Comparison of ENCODE assay signal across 11 cellular contexts in the genomic region with DNA sequence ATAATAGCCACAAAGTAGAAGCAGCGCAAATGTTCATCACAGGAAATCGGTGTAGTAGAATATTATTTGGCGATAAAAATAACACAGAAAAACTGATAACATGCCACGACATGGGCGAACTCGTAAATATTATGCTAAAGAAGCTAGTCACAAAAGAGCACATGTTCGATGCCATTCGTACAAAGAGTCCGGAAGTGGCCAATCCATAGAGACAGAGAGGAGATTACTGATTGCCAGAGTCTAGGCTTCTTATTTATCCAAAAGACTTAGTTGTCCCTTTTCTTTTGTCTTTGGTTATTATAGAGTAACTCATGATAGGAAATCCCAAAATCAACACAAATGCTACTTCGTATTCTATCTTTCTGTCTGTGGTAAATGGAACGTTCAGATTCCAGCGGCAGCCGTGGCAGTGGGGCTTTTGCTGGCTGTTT. TPM values are rescaled to one million over a fixed set of nuclear protein-coding genes. Genes with fewer than 3 reads are reported as not detected.
DNase-seq lines count a peak whose midpoint lies in the region; ATAC-seq and TF ChIP-seq lines count a peak whose summit lies in the region.
"Had no signal": no experiment of that assay in that cellular context is flagged by ENCODE, and none has a peak within 500 bp of the region (broad histone marks: within the 10 kb centered on the region; RNA-seq: fewer than 3 reads in every experiment).

No MANE protein-coding gene starts in this region.

- peak overlapping the region; percentile 56 for H3K27ac Mint-ChIP-seq in T-helper 1 cell treated with Interleukin-12 subunit alpha and Interleukin-12 subunit beta and Interleukin-4 antibody, amounts not matched to agents 30 μg/mL and 1 μg/mL, for 36 hours
- peak overlapping the region in 4 of 5 experiments; percentile 8 to 80 (median 50) for H3K27ac Mint-ChIP-seq in brain
- H3K27ac Mint-ChIP-seq in naive thymus-derived CD8-positive, alpha-beta T cell = peak overlapping the region; percentile 24 to 99 (median 88)

- no peak overlapping the region for H3K4me3 ChIP-seq in Panc1 (ENCODE audit: low read depth in 2 of 2, low read length in 2 of 2)
- H3K4me3 ChIP-seq: heart left ventricle had no signal

- no peaks in the 10 kb centered on the region; the same call in none of the 2 replicates for H3K36me3 ChIP-seq in Panc1 (ENCODE audit: control insufficient read depth, insufficient read depth, low read length)

- no peaks in the 10 kb centered on the region for H3K27me3 ChIP-seq in Panc1 (ENCODE audit: control insufficient read depth, insufficient read depth, low read length)
- H3K27me3 ChIP-seq: heart left ventricle had no signal

- in situ Hi-C loops in Panc1 (cut with HindIII; ENCODE audit: low pct_unique_long_range_greater_than_20kb, low sequenced_read_pairs) = no loop called here

- intact Hi-C loops in Panc1 (cut with micrococcal nuclease; ENCODE audit: unreplicated experiment) = no loop called here

- ATAC-seq in Panc1 (peak; percentile 59), HG03460 (IDR thresholded peaks at IDR 0.05; ENCODE audit: unreplicated experiment) (no peak)
- ATAC-seq in naive thymus-derived CD8-positive, alpha-beta T cell = no peak

- no TSS peak for BruUV-seq in Panc1 (replicated peaks; lab: Mats Ljungman, UMichigan)

- no peaks in the 10 kb centered on the region for H3K27me3 Mint-ChIP-seq in T-helper 1 cell treated with Interleukin-12 subunit alpha and Interleukin-12 subunit beta and Interleukin-4 antibody, amounts not matched to agents 30 μg/mL and 1 μg/mL, for 36 hours (ENCODE audit: low read depth)
- H3K27me3 Mint-ChIP-seq in brain = no peaks in the 10 kb centered on the region
- no peaks in the 10 kb centered on the region for H3K27me3 Mint-ChIP-seq in naive thymus-derived CD8-positive, alpha-beta T cell

- peaks cover 4% of the 10 kb centered on the region for H3K9me3 Mint-ChIP-seq in T-helper 1 cell treated with Interleukin-12 subunit alpha and Interleukin-12 subunit beta and Interleukin-4 antibody, amounts not matched to agents 30 μg/mL and 1 μg/mL, for 36 hours
- peaks cover 4 to 10% (median 9%) of the 10 kb centered on the region in 5 experiments for H3K9me3 Mint-ChIP-seq in brain
- peaks cover under 1 to 7% (median 5%) of the 10 kb centered on the region in 9 donors for H3K9me3 Mint-ChIP-seq in naive thymus-derived CD8-positive, alpha-beta T cell

- H3K4me3 Mint-ChIP-seq in T-helper 1 cell treated with Interleukin-12 subunit alpha and Interleukin-12 subunit beta and Interleukin-4 antibody, amounts not matched to agents 30 μg/mL and 1 μg/mL, for 36 hours = no peak overlapping the region
- H3K4me3 Mint-ChIP-seq in brain = no peak overlapping the region
- H3K4me3 Mint-ChIP-seq in naive thymus-derived CD8-positive, alpha-beta T cell = peak overlapping the region; percentile 20 to 84 (median 62)
- H3K4me3 Mint-ChIP-seq: CD14-positive monocyte had no signal

- POLR2A ChIA-PET in Panc1 (lab: Charles Lee) = no interaction called here
- POLR2A ChIA-PET in naive thymus-derived CD8-positive, alpha-beta T cell (lab: Charles Lee) = interaction anchor here (0.8 to 16.8 kb wide), 7 partner anchors 9 to 139 kb away, joined by 3 to 796 read pairs (median 3); partner anchors contain the start of genes KLHL22 and MED15

- H3K4me1 Mint-ChIP-seq in T-helper 1 cell treated with Interleukin-12 subunit alpha and Interleukin-12 subunit beta and Interleukin-4 antibody, amounts not matched to agents 30 μg/mL and 1 μg/mL, for 36 hours (ENCODE audit: low read depth) = peaks cover 56% of the 10 kb centered on the region
- H3K4me1 Mint-ChIP-seq in brain = no peaks in the 10 kb centered on the region
- peaks cover 34 to 82% (median 80%) of the 10 kb centered on the region in 4 donors for H3K4me1 Mint-ChIP-seq in naive thymus-derived CD8-positive, alpha-beta T cell

- no peaks in the 10 kb centered on the region for H3K9me3 ChIP-seq in Panc1 (ENCODE audit: control insufficient read depth, insufficient read depth, low read depth, low read length)

- no peak overlapping the region for H3K27ac ChIP-seq in Panc1 (ENCODE audit: low read length)
- H3K27ac ChIP-seq: heart left ventricle had no signal

- no peaks in the 10 kb centered on the region; the same call in 1 of the 2 replicates for H3K4me1 ChIP-seq in Panc1 (ENCODE audit: control insufficient read depth, insufficient read depth, low read length)

- TF ChIP-seq CTCF in Panc1 (IDR thresholded peaks at IDR 0.05) (no peak), brain (conservative IDR thresholded peaks at IDR 0.05) (no peak)

- CTCF ChIA-PET in Panc1 (lab: Charles Lee) = interaction anchor here (0.6 to 0.7 kb wide), 6 partner anchors 13 to 181 kb away, joined by 3 to 7 read pairs (median 3); no protein-coding TSS in a partner anchor

- H3K36me3 Mint-ChIP-seq in T-helper 1 cell treated with Interleukin-12 subunit alpha and Interleukin-12 subunit beta and Interleukin-4 antibody, amounts not matched to agents 30 μg/mL and 1 μg/mL, for 36 hours (ENCODE audit: low read depth) = peaks cover 66% of the 10 kb centered on the region
- peaks cover 82% of the 10 kb centered on the region for H3K36me3 Mint-ChIP-seq in brain
- H3K36me3 Mint-ChIP-seq in naive thymus-derived CD8-positive, alpha-beta T cell = peaks cover 6 to 72% (median 37%) of the 10 kb centered on the region in 3 donors

- DNase-seq in T-helper 1 cell (no peak), Panc1 (ENCODE audit: low read depth, low spot score) (no peak), islet precursor cell (no peak), NCI-H774 (lab: John Stamatoyannopoulos, UW) (no peak)
- DNase-seq in naive thymus-derived CD8-positive, alpha-beta T cell = no peak
- DNase-seq: NCI-H2081 treated with DMSO at 0.1 percent for 48 hours had no signal

RNA-seq across cellular contexts. Expression of gene MED15, which starts 56.5 kb away (rescaled TPM):
- total RNA-seq in Panc1 (2021; ENCODE audit: unreplicated experiment) = 59.3 TPM
- polyA plus RNA-seq in Panc1 (2012; ENCODE audit: insufficient read length) = 47.7 TPM
- 50.1 TPM for polyA plus RNA-seq in brain (ENCODE audit: insufficient read depth, low read depth, low replicate concordance)
- total RNA-seq in naive thymus-derived CD8-positive, alpha-beta T cell = 100 to 1,000 TPM; 308 to 327 TPM
- polyA plus RNA-seq in naive thymus-derived CD8-positive, alpha-beta T cell = 10 to 100 TPM; 25.4 to 85.2 (median 38.2) TPM

Comparison
In these comparisons a context has a peak if more than half of its experiments do, and no peak if none do; other contexts are left out.
1. H3K4me3 Mint-ChIP-seq: peak in naive thymus-derived CD8-positive, alpha-beta T cell (10 of 10); none in T-helper 1 cell treated with Interleukin-12 subunit alpha and Interleukin-12 subunit beta and Interleukin-4 antibody, amounts not matched to agents 30 μg/mL and 1 μg/mL, for 36 hours (single experiment) and brain (0 of 5).
2. Peak in every context shown above with its lines, with median percentiles within 50 percentile points of each other: H3K27ac Mint-ChIP-seq.